Comparison of ENCODE assay signal across 1 cellular context in the genomic region with DNA sequence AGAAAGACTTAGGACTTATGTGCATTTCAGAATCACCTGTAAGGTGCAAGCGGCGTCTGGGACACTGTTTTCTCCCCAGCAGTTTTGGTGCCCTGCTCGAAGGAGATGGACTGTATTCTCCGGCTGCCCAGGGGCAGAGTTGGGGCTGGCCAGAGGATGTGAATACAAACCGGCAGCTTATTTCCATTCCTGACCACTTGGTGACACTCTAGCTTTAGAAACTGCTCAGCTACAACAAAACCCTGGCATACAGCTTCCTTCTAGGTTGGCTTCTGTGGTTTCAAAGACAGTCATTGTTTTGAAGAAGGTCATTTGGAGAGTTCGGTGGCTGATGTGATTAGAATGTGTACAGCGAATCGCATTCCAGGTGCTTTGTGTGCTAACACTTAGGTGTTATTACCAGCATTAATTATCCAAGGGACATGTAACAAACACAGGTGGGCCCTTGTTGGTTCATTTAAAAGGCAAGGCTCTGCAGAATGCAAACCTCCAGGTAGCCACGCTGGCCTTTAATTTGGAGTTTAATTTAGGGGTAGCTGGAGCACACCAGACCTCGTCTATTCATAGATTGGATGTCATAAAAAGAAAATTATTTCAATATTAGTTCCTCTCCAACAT.
A peak's percentile ranks its signal among the peaks of the same experiment; 100 is the strongest.
TF ChIP-seq lines count a peak whose summit lies in the region.

No MANE protein-coding gene starts in this region.

TF ChIP-seq in H1, 55 proteins besides CTCF, POLR2A, EP300 and RAD21:
- TF ChIP-seq, protein P1, sequence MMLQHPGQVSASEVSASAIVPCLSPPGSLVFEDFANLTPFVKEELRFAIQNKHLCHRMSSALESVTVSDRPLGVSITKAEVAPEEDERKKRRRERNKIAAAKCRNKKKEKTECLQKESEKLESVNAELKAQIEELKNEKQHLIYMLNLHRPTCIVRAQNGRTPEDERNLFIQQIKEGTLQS (IDR thresholded peaks at IDR 0.05; ENCODE audit: insufficient read depth, low read depth, low read length), result no peak
- no peak for TF ChIP-seq POLR2AphosphoS5 (IDR thresholded peaks at IDR 0.05; ENCODE audit: low read depth, low read length)
- TF ChIP-seq CHD1 (IDR thresholded peaks at IDR 0.05; ENCODE audit: low read depth, low read length), result no peak
- TF ChIP-seq, protein P2, sequence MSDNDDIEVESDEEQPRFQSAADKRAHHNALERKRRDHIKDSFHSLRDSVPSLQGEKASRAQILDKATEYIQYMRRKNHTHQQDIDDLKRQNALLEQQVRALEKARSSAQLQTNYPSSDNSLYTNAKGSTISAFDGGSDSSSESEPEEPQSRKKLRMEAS (IDR thresholded peaks at IDR 0.05), result no peak
- TF ChIP-seq TBP (IDR thresholded peaks at IDR 0.05; ENCODE audit: low read depth, low read length), result 0 out of 2 replicates have a peak, but pooled peaks have one; percentile 19
